9 cellular contexts compared by ENCODE assay signal in genomic region chr22:39153220-39153860, GRCh38. TPM values are rescaled to one million over a fixed set of nuclear protein-coding genes. Genes with fewer than 3 reads are reported as not detected.
DNase-seq lines count a peak whose midpoint lies in the region; ATAC-seq, FAIRE-seq and TF ChIP-seq lines count a peak whose summit lies in the region.
"Had no signal": no experiment of that assay in that cellular context is flagged by ENCODE, and none has a peak within 500 bp of the region (broad histone marks: within the 10 kb centered on the region; RNA-seq: fewer than 3 reads in every experiment).

No MANE protein-coding gene starts in this region.

- H3K79me1 ChIP-seq in H1 (ENCODE audit: low read depth, low read length), result no peaks in the 10 kb centered on the region; the same call in 1 of the 2 replicates

- no peak overlapping the region for H2BK120ac ChIP-seq in H1 (replicated peaks; ENCODE audit: low read depth, low read length)

- H3K9me3 Mint-ChIP-seq in neural progenitor cell, result no peaks in the 10 kb centered on the region

- H3K9ac ChIP-seq in Loucy (ENCODE audit: low read depth, low read length, poor library complexity, severe bottlenecking) (peak overlapping the region; percentile 54), H1 (replicated peaks in 1 of 4; ENCODE audit: extremely low read depth in 1 of 4, low read depth in 3 of 4, low read length in 3 of 4) (peak overlapping the region in 1 of 4 experiments; percentile 67; a peak in 2 of 7 replicates), neural progenitor cell (no peak overlapping the region)

- peak overlapping the region; percentile 79 for H3K4me3 ChIP-seq in Loucy (ENCODE audit: low read length, poor library complexity, severe bottlenecking)
- peak overlapping the region; percentile 45 to 72 (median 54) for H3K4me3 ChIP-seq in H1 (ENCODE audit: extremely low read depth in 1 of 4, insufficient read depth in 2 of 4, low read depth in 3 of 4, low read length in 4 of 4)
- H3K4me3 ChIP-seq in neural progenitor cell, result peak overlapping the region; percentile 55

- DNase-seq in H1 (ENCODE audit: low read depth in 1 of 2, low spot score in 2 of 2) (no peak), neural progenitor cell (ENCODE audit: low spot score) (peak; percentile 38), NCI-H524 treated with DMSO at 0.1 percent for 48 hours (lab: John Stamatoyannopoulos, UW) (no peak), NCI-H146 treated with DMSO at 0.1 percent for 48 hours (lab: John Stamatoyannopoulos, UW; ENCODE audit: unreplicated experiment) (no peak), NCI-H2196 (lab: John Stamatoyannopoulos, UW; ENCODE audit: unreplicated experiment) (no peak)

- FAIRE-seq in H1 (lab: Jason Lieb, UNC), result no peak

- H3K27ac Mint-ChIP-seq in neural progenitor cell, result no peak overlapping the region

- peaks cover 5% of the 10 kb centered on the region for H3K4me1 ChIP-seq in Loucy (ENCODE audit: insufficient read depth, low read length, poor library complexity, severe bottlenecking)
- peaks cover 0 to 28% (median 18%) of the 10 kb centered on the region in 4 experiments; a peak in 6 of 7 replicates for H3K4me1 ChIP-seq in H1 (replicated peaks in 1 of 4; ENCODE audit: control insufficient read depth in 3 of 4, insufficient read depth in 4 of 4, low read length in 3 of 4)
- peaks cover 4% of the 10 kb centered on the region for H3K4me1 ChIP-seq in neural progenitor cell

- peak overlapping the region; percentile 60; the same call in 1 of the 2 replicates for H2BK5ac ChIP-seq in H1 (ENCODE audit: low read depth, low read length)

- H3K27me3 ChIP-seq in Loucy (ENCODE audit: insufficient read depth, low read length, poor library complexity, severe bottlenecking) (peaks cover 5% of the 10 kb centered on the region), H1 (replicated peaks in 1 of 4; ENCODE audit: control insufficient read depth in 3 of 4, extremely low read depth in 1 of 4, insufficient read depth in 3 of 4, low read length in 3 of 4) (peaks cover 0 to 18% (median 13%) of the 10 kb centered on the region in 4 experiments; a peak in 6 of 7 replicates), neural progenitor cell (peaks cover 63% of the 10 kb centered on the region)

- no peak for TF ChIP-seq EP300 in H1 (IDR thresholded peaks at IDR 0.05; ENCODE audit: borderline replicate concordance in 1 of 2, low read depth in 2 of 2, low read length in 2 of 2)

- H3K9me3 ChIP-seq in Loucy (ENCODE audit: insufficient read depth, low read depth, low read length), result no peaks in the 10 kb centered on the region
- H3K9me3 ChIP-seq in H1 (ENCODE audit: insufficient read depth in 2 of 2, low read depth in 1 of 2, low read length in 1 of 2), result no peaks in the 10 kb centered on the region
- no peaks in the 10 kb centered on the region for H3K9me3 ChIP-seq in neural progenitor cell (ENCODE audit: low read depth)

- no peak overlapping the region for H3K23ac ChIP-seq in H1 (ENCODE audit: insufficient read length)

- CTCF ChIA-PET in H1 (lab: Charles Lee; ENCODE audit: partially characterized antibody), result interaction anchor here (0.6 to 1.4 kb wide), 3 partner anchors 17 to 130 kb away, joined by 3 read pairs; no protein-coding TSS in a partner anchor

- H2AFZ ChIP-seq in Loucy (ENCODE audit: low read length) (peak overlapping the region; percentile 89), H1 (ENCODE audit: low read length) (peak overlapping the region; percentile 37; the same call in 1 of the 2 replicates), neural progenitor cell (replicated peaks) (peak overlapping the region; percentile 78)

- no peak overlapping the region for H3K14ac ChIP-seq in H1 (ENCODE audit: insufficient read length)

- peak overlapping the region; percentile 16 for H4K5ac ChIP-seq in H1 (ENCODE audit: insufficient read length, low read depth, low read length)

- no peaks in the 10 kb centered on the region for H3K9me2 ChIP-seq in Loucy (replicated peaks; ENCODE audit: low read depth, low read length)

- H3K79me2 ChIP-seq in Loucy (ENCODE audit: insufficient read depth, low read length), result no peaks in the 10 kb centered on the region
- no peaks in the 10 kb centered on the region for H3K79me2 ChIP-seq in H1 (ENCODE audit: control insufficient read depth in 1 of 2, insufficient read depth in 2 of 2, low read length in 2 of 2)
- no peaks in the 10 kb centered on the region for H3K79me2 ChIP-seq in neural progenitor cell (ENCODE audit: low read depth)

- H2BK20ac ChIP-seq in H1 (ENCODE audit: low read length), result no peak overlapping the region

- H3K4me2 ChIP-seq in Loucy (ENCODE audit: low read depth, low read length, poor library complexity, severe bottlenecking) (peak overlapping the region; percentile 72), H1 (ENCODE audit: insufficient read depth in 1 of 2, low read depth in 2 of 2, low read length in 2 of 2) (peak overlapping the region; percentile 95 to 99), neural progenitor cell (peak overlapping the region; percentile 92)

- TF ChIP-seq POLR2A in H1 (IDR thresholded peaks at IDR 0.05; ENCODE audit: control extremely low read depth in 1 of 2, low read depth in 2 of 2, low read length in 2 of 2), result no peak; a peak in 1 of 3 replicates

- H2AK5ac ChIP-seq in H1 (ENCODE audit: low read depth, low read length), result no peak overlapping the region

- TF ChIP-seq CTCF in Loucy (conservative IDR thresholded peaks at IDR 0.05; ENCODE audit: low read length) (no peak), H1 (IDR thresholded peaks at IDR 0.05; ENCODE audit: control extremely low read depth in 1 of 3, insufficient read depth in 1 of 3, low read depth in 1 of 3, low read length in 3 of 3) (no peak), neural progenitor cell (IDR thresholded peaks at IDR 0.05) (no peak)

- peaks cover 13% of the 10 kb centered on the region for H3K23me2 ChIP-seq in H1 (ENCODE audit: low read depth, low read length)

- no peak overlapping the region for H3K4ac ChIP-seq in H1 (replicated peaks; ENCODE audit: insufficient read length, low read depth, low read length)

- H3K4me1 Mint-ChIP-seq in neural progenitor cell, result peaks cover 16% of the 10 kb centered on the region

- POLR2A ChIA-PET in H1 (lab: Charles Lee; ENCODE audit: partially characterized antibody), result interaction anchor here (1.0 to 2.1 kb wide), 8 partner anchors 12 to 366 kb away, joined by 3 to 5 read pairs (median 4); no protein-coding TSS in a partner anchor

- TF ChIP-seq RAD21 in H1 (IDR thresholded peaks at IDR 0.05 in 1 of 2, conservative IDR thresholded peaks at IDR 0.05 in 1 of 2; ENCODE audit: low read depth in 2 of 2, low read length in 2 of 2), result no peak

- peaks cover 2% of the 10 kb centered on the region for H3K36me3 Mint-ChIP-seq in neural progenitor cell

- peak overlapping the region; percentile 46; the same call in 1 of the 2 replicates for H2BK15ac ChIP-seq in H1 (ENCODE audit: low read length)

- H3K56ac ChIP-seq in H1 (replicated peaks; ENCODE audit: insufficient read length, low read depth, low read length), result peak overlapping the region; percentile 51

- peak overlapping the region; percentile 86 for H3K4me3 Mint-ChIP-seq in neural progenitor cell

- H3K18ac ChIP-seq in H1 (ENCODE audit: extremely low read depth, low read length), result peak overlapping the region; percentile 71; the same call in 1 of the 2 replicates

- peaks cover 32% of the 10 kb centered on the region for H3K27me3 Mint-ChIP-seq in neural progenitor cell (ENCODE audit: insufficient read depth, low read depth)

- ATAC-seq in GM18511 (IDR thresholded peaks at IDR 0.05; ENCODE audit: unreplicated experiment) (peak; percentile 13), HG02623 (IDR thresholded peaks at IDR 0.05; ENCODE audit: unreplicated experiment) (no peak)

- H4K91ac ChIP-seq in H1 (replicated peaks; ENCODE audit: insufficient read length, low read length), result peak overlapping the region; percentile 17

- no peak overlapping the region for H3K27ac ChIP-seq in H1 (ENCODE audit: low read depth, low read length)
- no peak overlapping the region for H3K27ac ChIP-seq in neural progenitor cell

- peak overlapping the region; percentile 80 for H2BK12ac ChIP-seq in H1 (ENCODE audit: low read depth, low read length)

- H3F3A ChIP-seq in Loucy (ENCODE audit: low read depth) (no peaks in the 10 kb centered on the region; the same call in 1 of the 2 replicates), neural progenitor cell (ENCODE audit: low read depth) (peaks cover 31% of the 10 kb centered on the region)

- peak overlapping the region; percentile 85 for H4K8ac ChIP-seq in H1 (ENCODE audit: extremely low read depth, insufficient read depth, low read length)

- H4K20me1 ChIP-seq in Loucy (ENCODE audit: insufficient read depth, low read length, poor library complexity, severe bottlenecking) (no peaks in the 10 kb centered on the region), H1 (replicated peaks in 1 of 2; ENCODE audit: control insufficient read depth in 1 of 2, insufficient read depth in 2 of 2, low read length in 2 of 2) (no peaks in the 10 kb centered on the region), neural progenitor cell (ENCODE audit: low read depth) (no peaks in the 10 kb centered on the region)

- 6% methylated on average over 36 of the region's 44 CpGs; no CpG with 5 or more reads in 1 of the 2 experiments for WGBS in H1 (ENCODE audit: extremely low coverage in 1 of 2, insufficient coverage in 1 of 2, insufficient read length in 1 of 2, insufficient replicate concordance in 2 of 2, low coverage in 1 of 2, low lambda C conversion rate in 2 of 2, missing lambda C conversion rate in 1 of 2), 2 experiments

- H3K36me3 ChIP-seq in Loucy (ENCODE audit: insufficient read depth, low read length) (no peaks in the 10 kb centered on the region), H1 (ENCODE audit: control insufficient read depth in 2 of 4, insufficient read depth in 4 of 4, low read length in 3 of 4) (no peaks in the 10 kb centered on the region), neural progenitor cell (no peaks in the 10 kb centered on the region)

RNA-seq across cellular contexts. Expression of gene CBX7, which starts 0.9 kb away (rescaled TPM):
- 8.7 TPM in 2 replicates for total RNA-seq in H1 (2021; fragmentation: NEBNext Ultra II Directional; extraction: Animal tissue kit (Norgen Biotek cat#: 25700))
- 6.9 and 12.3 TPM in 2 replicates for polyA plus RNA-seq in H1 (2011; rRNA removed)
- polyA plus RNA-seq in H1 (2011; cell fraction: cytosol; rRNA removed), result 9.2 TPM
- polyA plus RNA-seq in H1 (2011; cell fraction: nucleus; rRNA removed), result 15.9 TPM
- polyA plus RNA-seq in H1 (2012, experiment 1 of 2), result 5.4 to 9.5 TPM (median 8.5 TPM) in 4 replicates
- 7.8 TPM for polyA plus RNA-seq in H1 (2012, experiment 2 of 2)
- polyA plus RNA-seq in H1 (2013, experiment 1 of 2), result 5.7 TPM
- 5.9 TPM for polyA plus RNA-seq in H1 (2013, experiment 2 of 2)
- 5.8 and 8.3 TPM in 2 replicates for polyA minus RNA-seq in H1 (2011; rRNA and poly(A)+ RNA removed)
- 5.1 TPM for polyA minus RNA-seq in H1 (2011; cell fraction: cytosol; rRNA and poly(A)+ RNA removed)
- 7.3 TPM for polyA minus RNA-seq in H1 (2011; cell fraction: nucleus; rRNA and poly(A)+ RNA removed)
- total RNA-seq in neural progenitor cell (ENCODE audit: low replicate concordance), result 0.71 and 7.7 TPM in 2 replicates

RNA-seq across cellular contexts. Expression of gene APOBEC3H, which starts 56.3 kb away (rescaled TPM):
- 0.47 and 0.48 TPM in 2 replicates for total RNA-seq in H1 (2021; fragmentation: NEBNext Ultra II Directional; extraction: Animal tissue kit (Norgen Biotek cat#: 25700))
- polyA plus RNA-seq in H1 (2011; rRNA removed), result 0.52 and 0.56 TPM in 2 replicates
- 0.45 TPM for polyA plus RNA-seq in H1 (2011; cell fraction: cytosol; rRNA removed)
- polyA plus RNA-seq in H1 (2011; cell fraction: nucleus; rRNA removed), result 0.58 TPM
- 0.44 to 1.3 TPM (median 0.92 TPM) in 3 of 4 replicates, not detected in the other for polyA plus RNA-seq in H1 (2012, experiment 1 of 2)
- 0.63 TPM for polyA plus RNA-seq in H1 (2012, experiment 2 of 2)
- polyA plus RNA-seq in H1 (2013, experiment 1 of 2), result 0.65 TPM
- polyA plus RNA-seq in H1 (2013, experiment 2 of 2), result 0.66 TPM
- 1.4 and 1.8 TPM in 2 replicates for polyA minus RNA-seq in H1 (2011; rRNA and poly(A)+ RNA removed)
- not detected for polyA minus RNA-seq in H1 (2011; cell fraction: cytosol; rRNA and poly(A)+ RNA removed)
- not detected for polyA minus RNA-seq in H1 (2011; cell fraction: nucleus; rRNA and poly(A)+ RNA removed)
- 0.87 and 1.4 TPM in 2 replicates for total RNA-seq in neural progenitor cell (ENCODE audit: low replicate concordance)
- total RNA-seq: RPMI7951 had no signal

Comparison
In these comparisons a context has a peak if more than half of its experiments do, and no peak if none do; other contexts are left out.
1. H2AFZ ChIP-seq: peak in every context shown above with its lines; median percentile 89 in Loucy; 78 in neural progenitor cell; 37 in H1.